21 cellular contexts compared by ENCODE assay signal in genomic region chr2:65823511-65823910, GRCh38.
A peak's percentile ranks its signal among the peaks of the same experiment; 100 is the strongest.
DNase-seq lines count a peak whose midpoint lies in the region; ATAC-seq and TF ChIP-seq lines count a peak whose summit lies in the region.
"Had no signal": no experiment of that assay in that cellular context is flagged by ENCODE, and none has a peak within 500 bp of the region (broad histone marks: within the 10 kb centered on the region; RNA-seq: fewer than 3 reads in every experiment).

No MANE protein-coding gene starts in this region.

- H3K9me3 Mint-ChIP-seq in endodermal cell, result peaks cover 24% of the 10 kb centered on the region

- H3K27ac ChIP-seq in endodermal cell (ENCODE audit: low read depth, low read length) (no peak overlapping the region), upper lobe of right lung (no peak overlapping the region)
- H3K27ac ChIP-seq: 22Rv1, A549, BLaER1 had no signal

- H3K4me3 Mint-ChIP-seq in endodermal cell, result no peak overlapping the region
- H3K4me3 Mint-ChIP-seq: CD14-positive monocyte; CD4-positive, alpha-beta memory T cell; CD4-positive, CD25-positive, alpha-beta regulatory T cell; CD8-positive, alpha-beta memory T cell had no signal

- peak overlapping the region; percentile 61 for H3K4me3 ChIP-seq in endodermal cell (ENCODE audit: low read length)
- H3K4me3 ChIP-seq in upper lobe of right lung, result no peak overlapping the region
- H3K4me3 ChIP-seq: A549, BLaER1, GM12878 had no signal

- intact Hi-C loops in upper lobe of right lung (cut with DNase I), result no loop called here

- peaks cover 6% of the 10 kb centered on the region for H3K27me3 Mint-ChIP-seq in endodermal cell (ENCODE audit: insufficient read depth)
- H3K27me3 Mint-ChIP-seq: CD4-positive, alpha-beta memory T cell; CD4-positive, CD25-positive, alpha-beta regulatory T cell; CD8-positive, alpha-beta memory T cell had no signal

- no peak for TF ChIP-seq CTCF in endodermal cell (conservative IDR thresholded peaks at IDR 0.05)
- no peak for TF ChIP-seq CTCF in upper lobe of right lung (IDR thresholded peaks at IDR 0.05)

- no peak overlapping the region for H3K9ac ChIP-seq in endodermal cell (ENCODE audit: extremely low read depth, low read length, poor library complexity, severe bottlenecking)
- H3K9ac ChIP-seq: BLaER1 had no signal

- H3K36me3 ChIP-seq in endodermal cell (ENCODE audit: control insufficient read depth, insufficient read depth, low read length) (no peaks in the 10 kb centered on the region), upper lobe of right lung (no peaks in the 10 kb centered on the region)
- H3K36me3 ChIP-seq: BE2C, BLaER1 had no signal

- peaks cover 3% of the 10 kb centered on the region for H3K27me3 ChIP-seq in endodermal cell (ENCODE audit: control insufficient read depth, insufficient read depth, low read length, poor library complexity, severe bottlenecking)
- no peaks in the 10 kb centered on the region for H3K27me3 ChIP-seq in upper lobe of right lung
- H3K27me3 ChIP-seq: BE2C, BLaER1 had no signal

- H3K4me1 ChIP-seq in endodermal cell (ENCODE audit: control insufficient read depth, insufficient read depth, low read length) (no peaks in the 10 kb centered on the region), upper lobe of right lung (no peaks in the 10 kb centered on the region)
- H3K4me1 ChIP-seq: A549, BE2C, BLaER1 had no signal

- DNase-seq in ELF-1 (ENCODE audit: low read depth, low spot score) (peak; percentile 72), NCI-H2227 treated with DMSO at 0.1 percent for 48 hours (lab: John Stamatoyannopoulos, UW) (peak; percentile 29), endodermal cell (no peak), islet precursor cell (peak; percentile 75), upper lobe of right lung (no peak), DMS 273 (lab: John Stamatoyannopoulos, UW; ENCODE audit: unreplicated experiment) (no peak), kidney tubule cell (ENCODE audit: low spot score) (no peak)
- DNase-seq: ACHN; BE2C; C1 segment of cervical spinal cord; CD4-positive, alpha-beta memory T cell; CD4-positive, CD25-positive, alpha-beta regulatory T cell; CD8-positive, alpha-beta memory T cell; COR-L47; DMS79 treated with DMSO at 0.1 percent for 48 hours; GDM1 had no signal

- H3K36me3 Mint-ChIP-seq in endodermal cell (ENCODE audit: low read depth), result no peaks in the 10 kb centered on the region
- H3K36me3 Mint-ChIP-seq: CD14-positive monocyte; CD4-positive, alpha-beta memory T cell; CD4-positive, CD25-positive, alpha-beta regulatory T cell; CD8-positive, alpha-beta memory T cell had no signal

- H3K9me3 ChIP-seq in endodermal cell (ENCODE audit: control insufficient read depth, low read length) (peaks cover 61% of the 10 kb centered on the region), upper lobe of right lung (no peaks in the 10 kb centered on the region)
- H3K9me3 ChIP-seq: A549, BE2C, BLaER1 had no signal

- peaks cover 12% of the 10 kb centered on the region for H3K4me1 Mint-ChIP-seq in endodermal cell
- H3K4me1 Mint-ChIP-seq: CD14-positive monocyte; CD4-positive, alpha-beta memory T cell; CD4-positive, CD25-positive, alpha-beta regulatory T cell; CD8-positive, alpha-beta memory T cell had no signal

- ATAC-seq in upper lobe of right lung, result no peak
- ATAC-seq: A549, GM12878 had no signal

- 69 to 89% methylated on average over 2 to 4 of the region's 4 CpGs for WGBS in endodermal cell (ENCODE audit: insufficient coverage in 1 of 2, insufficient read length in 1 of 2), 2 experiments

- H3K27ac Mint-ChIP-seq in endodermal cell, result no peak overlapping the region
- H3K27ac Mint-ChIP-seq: CD4-positive, alpha-beta memory T cell; CD4-positive, CD25-positive, alpha-beta regulatory T cell; CD8-positive, alpha-beta memory T cell had no signal

Comparison
In these comparisons a context has a peak if more than half of its experiments do, and no peak if none do; other contexts are left out.
1. DNase-seq: peak in ELF-1 (single experiment), NCI-H2227 treated with DMSO at 0.1 percent for 48 hours (single experiment) and islet precursor cell (single experiment); none in endodermal cell (single experiment), upper lobe of right lung (single experiment), DMS 273 (single experiment) and kidney tubule cell (single experiment).